12 cellular contexts compared by ENCODE assay signal in the genomic region with DNA sequence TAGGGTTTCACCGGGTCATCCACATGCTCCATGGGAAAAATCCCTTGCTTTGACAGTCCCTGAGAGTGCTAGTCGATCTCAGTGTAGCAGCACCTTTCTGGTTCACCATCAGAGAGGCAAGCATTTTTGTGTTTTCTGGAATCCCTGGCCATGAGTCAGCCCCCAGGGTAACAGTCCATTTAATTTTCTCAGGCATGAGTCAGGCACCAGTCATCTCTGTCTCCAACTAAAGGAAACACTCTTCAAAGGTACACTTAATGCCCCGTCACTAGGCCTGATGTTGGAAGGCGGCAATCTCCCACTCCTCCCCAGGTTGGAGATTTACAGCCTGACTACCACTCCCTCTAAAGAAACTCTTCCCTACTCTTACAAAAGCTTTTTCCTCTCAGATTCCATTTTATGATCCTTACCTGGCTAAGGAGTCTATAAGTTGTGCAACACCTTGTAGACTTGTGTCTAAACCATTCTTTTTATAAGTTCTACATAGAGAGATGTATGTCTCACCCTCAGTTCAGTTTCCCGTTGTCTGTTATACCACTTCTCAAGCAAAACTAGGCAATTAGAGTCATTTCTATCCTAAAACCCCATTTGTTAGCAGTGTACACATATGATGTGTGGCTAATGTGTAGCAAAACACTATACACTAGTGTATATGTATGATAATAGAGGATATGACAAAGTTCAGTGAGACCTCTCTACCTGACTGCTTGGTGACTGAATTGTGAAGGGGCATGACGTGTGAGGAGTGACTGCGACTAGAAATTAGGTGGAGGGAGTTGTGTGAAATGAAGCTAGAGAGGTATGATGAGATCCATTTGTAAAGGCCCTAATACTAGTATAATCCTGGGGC. TPM values are rescaled to one million over a fixed set of nuclear protein-coding genes. Genes with fewer than 3 reads are reported as not detected.
DNase-seq lines count a peak whose midpoint lies in the region; ATAC-seq, FAIRE-seq and TF ChIP-seq lines count a peak whose summit lies in the region.
"Had no signal": no experiment of that assay in that cellular context is flagged by ENCODE, and none has a peak within 500 bp of the region (broad histone marks: within the 10 kb centered on the region; RNA-seq: fewer than 3 reads in every experiment).

No MANE protein-coding gene starts in this region.

- in situ Hi-C loops in Caki2 (cut with HindIII; ENCODE audit: low pct_unique_long_range_greater_than_20kb, low sequenced_read_pairs): no loop called here

- H4K91ac ChIP-seq in mesenchymal stem cell (ENCODE audit: low read length): no peak overlapping the region

- peaks cover 2% of the 10 kb centered on the region for H3K4me1 ChIP-seq in mesenchymal stem cell (ENCODE audit: control insufficient read depth, insufficient read depth, low read depth, low read length)

- H3K4ac ChIP-seq in mesenchymal stem cell (ENCODE audit: low read depth in 1 of 2, low read length in 2 of 2): no peak overlapping the region

- no peak overlapping the region for H3K18ac ChIP-seq in mesenchymal stem cell (ENCODE audit: low read depth in 1 of 2, low read length in 2 of 2)

- peak overlapping the region; percentile 9 for H2AK5ac ChIP-seq in mesenchymal stem cell (ENCODE audit: low read length, severe bottlenecking)

- 37% methylated on average over 6 of the region's 7 CpGs for WGBS in mesenchymal stem cell

- peaks cover 3% of the 10 kb centered on the region for H3K9me3 ChIP-seq in mesenchymal stem cell (ENCODE audit: control insufficient read depth, low read length)
- H3K9me3 ChIP-seq: neutrophil had no signal

- no peak overlapping the region for H2BK15ac ChIP-seq in mesenchymal stem cell (ENCODE audit: low read depth, poor library complexity, severe bottlenecking)

- no peak overlapping the region for H2BK12ac ChIP-seq in mesenchymal stem cell (ENCODE audit: low read length in 2 of 2)

- no peak overlapping the region for H2BK5ac ChIP-seq in mesenchymal stem cell (ENCODE audit: low read depth, low read length, poor library complexity, severe bottlenecking)

- H3K27me3 ChIP-seq in mesenchymal stem cell (ENCODE audit: control insufficient read depth in 1 of 2, insufficient read depth in 1 of 2, low read length in 2 of 2): no peaks in the 10 kb centered on the region
- H3K27me3 ChIP-seq: neutrophil had no signal

- H3K23ac ChIP-seq in mesenchymal stem cell (ENCODE audit: low read length in 2 of 2): peak overlapping the region in 1 of 2 experiments; percentile 59

- H3K36me3 ChIP-seq in mesenchymal stem cell (ENCODE audit: control insufficient read depth in 1 of 2, insufficient read depth in 2 of 2, low read depth in 1 of 2, low read length in 2 of 2): no peaks in the 10 kb centered on the region
- H3K36me3 ChIP-seq: neutrophil had no signal

- POLR2A ChIA-PET in HEK293T (lab: Yijun Ruan, JAX): no interaction called here

- peak overlapping the region; percentile 78 for H3K27ac ChIP-seq in mesenchymal stem cell (ENCODE audit: low read length, poor library complexity, severe bottlenecking)
- H3K27ac ChIP-seq: neutrophil had no signal

- H2BK120ac ChIP-seq in mesenchymal stem cell (ENCODE audit: low read depth, low read length): no peak overlapping the region

- H4K8ac ChIP-seq in mesenchymal stem cell (ENCODE audit: low read length): no peak overlapping the region

- peak; percentile 87 for DNase-seq in Caki2 (ENCODE audit: low read depth)
- DNase-seq in HTR-8/SVneo (ENCODE audit: insufficient read length, low spot score): peak; percentile 64
- peak; percentile 15 for DNase-seq in brain pericyte (ENCODE audit: low read depth, low spot score)
- DNase-seq in mesenchymal stem cell: peak; percentile 72
- DNase-seq in D341Med (ENCODE audit: low spot score): no peak
- DNase-seq in HEK293T (ENCODE audit: extremely low spot score): no peak
- DNase-seq: caudate nucleus, GDM1 had no signal

- no peak overlapping the region for H3K4me2 ChIP-seq in mesenchymal stem cell (ENCODE audit: low read length, poor library complexity, severe bottlenecking)

- H3K14ac ChIP-seq in mesenchymal stem cell (ENCODE audit: low read length in 2 of 2): no peak overlapping the region

- CTCF ChIA-PET in HEK293T (lab: Yijun Ruan, JAX): no interaction called here

- no peak for ATAC-seq in HG03439 (IDR thresholded peaks at IDR 0.05; ENCODE audit: unreplicated experiment)
- ATAC-seq in GM18870 (IDR thresholded peaks at IDR 0.05; ENCODE audit: unreplicated experiment): no peak

- H3K9ac ChIP-seq in mesenchymal stem cell (ENCODE audit: low read length): no peak overlapping the region

- FAIRE-seq in HTR-8/SVneo (lab: Jason Lieb, UNC): no peak
- FAIRE-seq: GM19239 had no signal

- H3K4me3 ChIP-seq in mesenchymal stem cell (ENCODE audit: insufficient read depth in 1 of 2, low read depth in 1 of 2, low read length in 2 of 2): peak overlapping the region in 1 of 2 experiments; percentile 35

- no peak overlapping the region for H2AFZ ChIP-seq in mesenchymal stem cell (ENCODE audit: low read depth, low read length)

- no peaks in the 10 kb centered on the region for H3K79me1 ChIP-seq in mesenchymal stem cell (replicated peaks; ENCODE audit: low read length, poor library complexity, severe bottlenecking)

TF ChIP-seq in HEK293T, 16 proteins besides CTCF, POLR2A, EP300 and RAD21:
- no peak for TF ChIP-seq LEF1 (IDR thresholded peaks at IDR 0.05; ENCODE audit: borderline replicate concordance)
- TF ChIP-seq PKNOX1 (IDR thresholded peaks at IDR 0.05): no peak
- TF ChIP-seq FOXA1 (IDR thresholded peaks at IDR 0.05): no peak
TF ChIP-seq in HEK293T: peak in this region for 0.

RNA-seq across cellular contexts. Expression of gene TMEM19, which starts 24.6 kb away (rescaled TPM):
- 38.4 and 78.5 TPM in 2 replicates for total RNA-seq in Caki2 (2014; rRNA removed; shearing (Covaris generic); ENCODE audit: low replicate concordance)
- polyA plus RNA-seq in mesenchymal stem cell (2013, experiment 1 of 2): 10.7 TPM
- polyA plus RNA-seq in mesenchymal stem cell (2013, experiment 2 of 2): 11.2 TPM

RNA-seq across cellular contexts. Expression of gene RAB21, which starts 44.2 kb away (rescaled TPM):
- total RNA-seq in Caki2 (2014; rRNA removed; shearing (Covaris generic); ENCODE audit: low replicate concordance): 55.0 and 101 TPM in 2 replicates
- 42.6 TPM for polyA plus RNA-seq in mesenchymal stem cell (2013, experiment 1 of 2)
- 41.2 TPM for polyA plus RNA-seq in mesenchymal stem cell (2013, experiment 2 of 2)

RNA-seq across cellular contexts. Expression of gene THAP2, which starts 46.4 kb away (rescaled TPM):
- 2.1 and 18.6 TPM in 2 replicates for total RNA-seq in Caki2 (2014; rRNA removed; shearing (Covaris generic); ENCODE audit: low replicate concordance)
- polyA plus RNA-seq in mesenchymal stem cell (2013, experiment 1 of 2): 3.4 TPM
- 2.9 TPM for polyA plus RNA-seq in mesenchymal stem cell (2013, experiment 2 of 2)

RNA-seq across cellular contexts. Expression of gene ZFC3H1, which starts 46.9 kb away (rescaled TPM):
- total RNA-seq in Caki2 (2014; rRNA removed; shearing (Covaris generic); ENCODE audit: low replicate concordance): 3.2 and 9.8 TPM in 2 replicates
- polyA plus RNA-seq in mesenchymal stem cell (2013, experiment 1 of 2): 22.4 TPM
- 20.2 TPM for polyA plus RNA-seq in mesenchymal stem cell (2013, experiment 2 of 2)

Comparison
In these comparisons a context has a peak if more than half of its experiments do, and no peak if none do; other contexts are left out.
1. DNase-seq: peak in Caki2 (single experiment), HTR-8/SVneo (single experiment), brain pericyte (single experiment) and mesenchymal stem cell (single experiment); none in D341Med (single experiment) and HEK293T (single experiment).